In genomic region chr15:64636101-64636500, GRCh38 we compare ENCODE assay signal across 10 cellular contexts.
A peak's percentile ranks its signal among the peaks of the same experiment; 100 is the strongest.
DNase-seq lines count a peak whose midpoint lies in the region; FAIRE-seq and TF ChIP-seq lines count a peak whose summit lies in the region.
"Had no signal": no experiment of that assay in that cellular context is flagged by ENCODE, and none has a peak within 500 bp of the region (broad histone marks: within the 10 kb centered on the region; RNA-seq: fewer than 3 reads in every experiment).

No MANE protein-coding gene starts in this region.

- H3K4me2 ChIP-seq in osteoblast (ENCODE audit: insufficient read depth, low read length) = no peak overlapping the region

- H3K27me3 ChIP-seq in Caco-2 (replicated peaks; ENCODE audit: control insufficient read depth, insufficient read depth, low read length) = no peaks in the 10 kb centered on the region
- H3K27me3 ChIP-seq in osteoblast (ENCODE audit: insufficient read depth, low read length) = no peaks in the 10 kb centered on the region

- H3K4me1 ChIP-seq in Caco-2 = peaks cover 68% of the 10 kb centered on the region
- H3K4me1 ChIP-seq in osteoblast (ENCODE audit: insufficient read depth, low read length) = peaks cover 15% of the 10 kb centered on the region

- BruUV-seq in Caco-2 (replicated peaks; lab: Mats Ljungman, UMichigan) = no TSS peak

- H3K36me3 ChIP-seq in Caco-2 (ENCODE audit: control insufficient read depth, insufficient read depth, low read length) (no peaks in the 10 kb centered on the region; the same call in 1 of the 2 replicates), osteoblast (ENCODE audit: insufficient read depth, low read length) (no peaks in the 10 kb centered on the region)

- peaks cover 48% of the 10 kb centered on the region for H3K4me1 Mint-ChIP-seq in Caco-2 (ENCODE audit: low read depth, unreplicated experiment)
- H3K4me1 Mint-ChIP-seq in endothelial cell (ENCODE audit: unreplicated experiment) = peaks cover 53% of the 10 kb centered on the region
- peaks cover 59% of the 10 kb centered on the region for H3K4me1 Mint-ChIP-seq in nephron progenitor cell

- H3K27ac Mint-ChIP-seq in Caco-2 (ENCODE audit: unreplicated experiment) = peak overlapping the region; percentile 66
- peak overlapping the region; percentile 96 for H3K27ac Mint-ChIP-seq in endothelial cell (ENCODE audit: unreplicated experiment)
- peak overlapping the region; percentile 95 for H3K27ac Mint-ChIP-seq in nephron progenitor cell

- no peak for FAIRE-seq in frontal cortex (lab: Jason Lieb, UNC)

- H4K20me1 ChIP-seq in osteoblast (ENCODE audit: insufficient read depth, low read length) = peaks cover 29% of the 10 kb centered on the region

- H3K4me3 ChIP-seq in Caco-2 (ENCODE audit: low read depth, low read length) = no peak overlapping the region
- H3K4me3 ChIP-seq in osteoblast (ENCODE audit: insufficient read depth, low read length) = no peak overlapping the region

- no peak for DNase-seq in Caco-2
- peak; percentile 46 for DNase-seq in NCI-H2227 treated with DMSO at 0.1 percent for 48 hours (lab: John Stamatoyannopoulos, UW)
- DNase-seq in endothelial cell (ENCODE audit: low spot score) = no peak
- DNase-seq in nephron progenitor cell = no peak
- no peak for DNase-seq in D341Med (ENCODE audit: low spot score)
- no peak for DNase-seq in NCI-H1694 treated with DMSO at 0.1 percent for 48 hours (lab: John Stamatoyannopoulos, UW)
- no peak for DNase-seq in osteoblast (ENCODE audit: insufficient read length, low spot score, missing footprints)
- no peak for DNase-seq in frontal cortex (ENCODE audit: low spot score in 2 of 2)
- DNase-seq: activated naive CD4-positive, alpha-beta T cell treated with anti-CD3 and anti-CD28 coated beads, Interleukin-2, amount 50 U/mL, for 16 hours; DMS 273 treated with DMSO at 0.1 percent for 48 hours had no signal

- no peaks in the 10 kb centered on the region for H3K9me3 ChIP-seq in Caco-2
- H3K9me3 ChIP-seq in osteoblast (ENCODE audit: low read depth, low read length) = no peaks in the 10 kb centered on the region

- H3K27me3 Mint-ChIP-seq in Caco-2 (ENCODE audit: insufficient read depth, unreplicated experiment) = no peaks in the 10 kb centered on the region
- peaks cover 3% of the 10 kb centered on the region for H3K27me3 Mint-ChIP-seq in endothelial cell (ENCODE audit: unreplicated experiment)
- H3K27me3 Mint-ChIP-seq in nephron progenitor cell (ENCODE audit: low read depth, poor library complexity) = peaks cover 2% of the 10 kb centered on the region

- H3K9me3 Mint-ChIP-seq in Caco-2 (ENCODE audit: unreplicated experiment) = no peaks in the 10 kb centered on the region
- no peaks in the 10 kb centered on the region for H3K9me3 Mint-ChIP-seq in endothelial cell (ENCODE audit: unreplicated experiment)
- peaks cover 24% of the 10 kb centered on the region for H3K9me3 Mint-ChIP-seq in nephron progenitor cell

- H2AFZ ChIP-seq in osteoblast (ENCODE audit: low read length) = no peak overlapping the region

- H3K36me3 Mint-ChIP-seq in Caco-2 (ENCODE audit: insufficient read depth, unreplicated experiment) (peaks cover 19% of the 10 kb centered on the region), endothelial cell (ENCODE audit: low read depth, unreplicated experiment) (peaks cover 15% of the 10 kb centered on the region), nephron progenitor cell (ENCODE audit: low read depth) (peaks cover 49% of the 10 kb centered on the region)

- H3K27ac ChIP-seq in osteoblast (ENCODE audit: low read depth, low read length) = no peak overlapping the region

- no peak for TF ChIP-seq CTCF in Caco-2 (IDR thresholded peaks at IDR 0.05; ENCODE audit: insufficient read depth in 1 of 2, low read depth in 1 of 2, low read length in 1 of 2, severe bottlenecking in 1 of 2, unreplicated experiment in 1 of 2)
- TF ChIP-seq CTCF in endothelial cell (IDR thresholded peaks at IDR 0.05; ENCODE audit: unreplicated experiment) = no peak
- no peak for TF ChIP-seq CTCF in nephron progenitor cell (IDR thresholded peaks at IDR 0.05)
- no peak for TF ChIP-seq CTCF in osteoblast (IDR thresholded peaks at IDR 0.05; ENCODE audit: extremely low read depth, low read depth, low read length)

- CTCF ChIA-PET in Caco-2 (lab: Charles Lee) = interaction anchor here (1.0 kb wide), 1 partner anchor 37 kb away, joined by 3 read pairs; no protein-coding TSS in a partner anchor

- intact Hi-C loops in Caco-2 (cut with micrococcal nuclease; ENCODE audit: unreplicated experiment) = no loop called here

- POLR2A ChIA-PET in Caco-2 (lab: Charles Lee) = interaction anchor here (0.5 to 0.6 kb wide), 2 partner anchors 28 to 1177 kb away, joined by 3 read pairs; no protein-coding TSS in a partner anchor

- peaks cover 49% of the 10 kb centered on the region for H3K79me2 ChIP-seq in osteoblast (ENCODE audit: insufficient read depth, low read length)

- H3K4me3 Mint-ChIP-seq in Caco-2 (ENCODE audit: unreplicated experiment) (peak overlapping the region; percentile 67), endothelial cell (ENCODE audit: unreplicated experiment) (no peak overlapping the region), nephron progenitor cell (peak overlapping the region; percentile 28)
